Comparison of ENCODE assay signal across 9 cellular contexts in genomic region chr7:45001826-45002225, GRCh38. TPM values are rescaled to one million over a fixed set of nuclear protein-coding genes. Genes with fewer than 3 reads are reported as not detected.
DNase-seq lines count a peak whose midpoint lies in the region; ATAC-seq and TF ChIP-seq lines count a peak whose summit lies in the region.
"Had no signal": no experiment of that assay in that cellular context is flagged by ENCODE, and none has a peak within 500 bp of the region (broad histone marks: within the 10 kb centered on the region; RNA-seq: fewer than 3 reads in every experiment).

No MANE protein-coding gene starts in this region.

- peaks cover 24% of the 10 kb centered on the region for H3K36me3 Mint-ChIP-seq in activated CD4-positive, alpha-beta T cell treated with anti-CD3 and anti-CD28 coated beads, Interleukin-2, amount 10 ng/mL, durations not matched to agents 7 days and 5 days (ENCODE audit: low read depth)
- H3K36me3 Mint-ChIP-seq in activated B cell treated with CpG ODN at 0.5 μM for 24 hours (ENCODE audit: low read depth) (peaks cover 21% of the 10 kb centered on the region), glutamatergic neuron (ENCODE audit: unreplicated experiment) (no peaks in the 10 kb centered on the region)
- peaks cover 17% of the 10 kb centered on the region for H3K36me3 Mint-ChIP-seq in stimulated activated memory B cell treated with anti-CD40 and anti-IgM and Interleukin-4, amounts not matched to agents 10 μg/mL and 1 μg/mL and 100 μg/mL, for 72 hours

- no peak for DNase-seq in activated CD4-positive, alpha-beta T cell treated with anti-CD3 and anti-CD28 coated beads, Interleukin-2, amount 10 ng/mL, durations not matched to agents 7 days and 5 days
- no peak for DNase-seq in activated CD4-positive, alpha-beta T cell treated with anti-CD3 and anti-CD28 coated beads for 48 hours
- no peak for DNase-seq in activated B cell treated with CpG ODN at 0.5 μM for 24 hours
- DNase-seq in glutamatergic neuron = no peak
- no peak for DNase-seq in posterior cingulate gyrus
- DNase-seq in NCI-H146 treated with DMSO at 0.1 percent for 48 hours (lab: John Stamatoyannopoulos, UW; ENCODE audit: unreplicated experiment) = no peak

- H3K9me3 Mint-ChIP-seq in activated CD4-positive, alpha-beta T cell treated with anti-CD3 and anti-CD28 coated beads, Interleukin-2, amount 10 ng/mL, durations not matched to agents 7 days and 5 days = no peaks in the 10 kb centered on the region
- H3K9me3 Mint-ChIP-seq in activated B cell treated with CpG ODN at 0.5 μM for 24 hours = no peaks in the 10 kb centered on the region
- H3K9me3 Mint-ChIP-seq in glutamatergic neuron (ENCODE audit: unreplicated experiment) = peaks cover 9% of the 10 kb centered on the region
- no peaks in the 10 kb centered on the region for H3K9me3 Mint-ChIP-seq in stimulated activated memory B cell treated with anti-CD40 and anti-IgM and Interleukin-4, amounts not matched to agents 10 μg/mL and 1 μg/mL and 100 μg/mL, for 72 hours

- peak overlapping the region; percentile 84 for H3K4me3 Mint-ChIP-seq in activated CD4-positive, alpha-beta T cell treated with anti-CD3 and anti-CD28 coated beads, Interleukin-2, amount 10 ng/mL, durations not matched to agents 7 days and 5 days
- H3K4me3 Mint-ChIP-seq in activated B cell treated with CpG ODN at 0.5 μM for 24 hours (peak overlapping the region; percentile 95), glutamatergic neuron (ENCODE audit: unreplicated experiment) (peak overlapping the region; percentile 92)
- peak overlapping the region; percentile 85 for H3K4me3 Mint-ChIP-seq in stimulated activated memory B cell treated with anti-CD40 and anti-IgM and Interleukin-4, amounts not matched to agents 10 μg/mL and 1 μg/mL and 100 μg/mL, for 72 hours

- POLR2A ChIA-PET in activated CD4-positive, alpha-beta T cell treated with anti-CD3 and anti-CD28 coated beads, Interleukin-2, amount 10 ng/mL, durations not matched to agents 7 days and 5 days (lab: Charles Lee) = interaction anchor here (1.2 to 1.7 kb wide), 2 partner anchors 26 to 28 kb away, joined by 4 to 9 read pairs; no protein-coding TSS in a partner anchor
- POLR2A ChIA-PET in activated B cell treated with CpG ODN at 0.5 μM for 24 hours (lab: Charles Lee) = interaction anchor here (0.6 to 9.7 kb wide), 21 partner anchors 9 to 420 kb away, joined by 3 to 325 read pairs (median 6); partner anchors contain the start of genes H2AZ2, MYO1G, NACAD and OGDH

- TF ChIP-seq CTCF in activated B cell treated with CpG ODN at 0.5 μM for 24 hours (IDR thresholded peaks at IDR 0.05) (no peak), glutamatergic neuron (IDR thresholded peaks at IDR 0.05; ENCODE audit: partially characterized antibody, unreplicated experiment) (no peak)

- peaks cover 59% of the 10 kb centered on the region for H3K4me1 Mint-ChIP-seq in activated CD4-positive, alpha-beta T cell treated with anti-CD3 and anti-CD28 coated beads, Interleukin-2, amount 10 ng/mL, durations not matched to agents 7 days and 5 days
- peaks cover 56% of the 10 kb centered on the region for H3K4me1 Mint-ChIP-seq in activated B cell treated with CpG ODN at 0.5 μM for 24 hours
- H3K4me1 Mint-ChIP-seq in glutamatergic neuron (ENCODE audit: low read depth, unreplicated experiment) = peaks cover 12% of the 10 kb centered on the region
- peaks cover 46% of the 10 kb centered on the region for H3K4me1 Mint-ChIP-seq in stimulated activated memory B cell treated with anti-CD40 and anti-IgM and Interleukin-4, amounts not matched to agents 10 μg/mL and 1 μg/mL and 100 μg/mL, for 72 hours

- ATAC-seq in activated B cell treated with CpG ODN at 0.5 μM for 24 hours (ENCODE audit: low read depth) (no peak), GM21786 (IDR thresholded peaks at IDR 0.05; ENCODE audit: unreplicated experiment) (no peak)
- ATAC-seq in stimulated activated memory B cell treated with anti-CD40 and anti-IgM and Interleukin-4, amounts not matched to agents 10 μg/mL and 1 μg/mL and 100 μg/mL, for 72 hours = no peak
- ATAC-seq: Panc1 had no signal

- intact Hi-C loops in activated B cell treated with CpG ODN at 0.5 μM for 24 hours (cut with micrococcal nuclease) (loop anchor here (1.0 to 5.0 kb wide), 5 partner anchors 19 to 134 kb away; partner anchors contain the start of gene TBRG4), posterior cingulate gyrus (cut with DNase I) (loop anchor here (2.0 to 5.0 kb wide), 3 partner anchors 15 to 110 kb away; partner anchors contain the start of genes NACAD and TBRG4)

- CTCF ChIA-PET in activated CD4-positive, alpha-beta T cell treated with anti-CD3 and anti-CD28 coated beads, Interleukin-2, amount 10 ng/mL, durations not matched to agents 7 days and 5 days (lab: Charles Lee) = interaction anchor here (0.6 to 3.0 kb wide), 14 partner anchors 9 to 1064 kb away, joined by 3 to 11 read pairs (median 4); partner anchors contain the start of gene MYO1G
- CTCF ChIA-PET in activated B cell treated with CpG ODN at 0.5 μM for 24 hours (lab: Charles Lee) = interaction anchor here (1.1 to 2.8 kb wide), 7 partner anchors 12 to 31 kb away, joined by 3 to 17 read pairs (median 5); no protein-coding TSS in a partner anchor

- H3K27me3 Mint-ChIP-seq in activated CD4-positive, alpha-beta T cell treated with anti-CD3 and anti-CD28 coated beads, Interleukin-2, amount 10 ng/mL, durations not matched to agents 7 days and 5 days = no peaks in the 10 kb centered on the region
- no peaks in the 10 kb centered on the region for H3K27me3 Mint-ChIP-seq in activated B cell treated with CpG ODN at 0.5 μM for 24 hours
- peaks cover 12% of the 10 kb centered on the region for H3K27me3 Mint-ChIP-seq in glutamatergic neuron (ENCODE audit: unreplicated experiment)
- no peaks in the 10 kb centered on the region for H3K27me3 Mint-ChIP-seq in stimulated activated memory B cell treated with anti-CD40 and anti-IgM and Interleukin-4, amounts not matched to agents 10 μg/mL and 1 μg/mL and 100 μg/mL, for 72 hours

- peak overlapping the region; percentile 93 for H3K27ac Mint-ChIP-seq in activated CD4-positive, alpha-beta T cell treated with anti-CD3 and anti-CD28 coated beads, Interleukin-2, amount 10 ng/mL, durations not matched to agents 7 days and 5 days
- H3K27ac Mint-ChIP-seq in activated B cell treated with CpG ODN at 0.5 μM for 24 hours (peak overlapping the region; percentile 91), glutamatergic neuron (ENCODE audit: unreplicated experiment) (peak overlapping the region; percentile 89)
- H3K27ac Mint-ChIP-seq in stimulated activated memory B cell treated with anti-CD40 and anti-IgM and Interleukin-4, amounts not matched to agents 10 μg/mL and 1 μg/mL and 100 μg/mL, for 72 hours = peak overlapping the region; percentile 82

RNA-seq across cellular contexts. Expression of gene CCM2, which starts 1.8 kb away (rescaled TPM):
- total RNA-seq in activated CD4-positive, alpha-beta T cell treated with anti-CD3 and anti-CD28 coated beads, Interleukin-2, amount 10 ng/mL, durations not matched to agents 7 days and 5 days = 100 to 1,000 TPM; 134 TPM
- total RNA-seq in activated B cell treated with CpG ODN at 0.5 μM for 24 hours = 83.8 and 89.0 TPM in 2 replicates
- total RNA-seq in glutamatergic neuron (ENCODE audit: unreplicated experiment) = 92.6 TPM

RNA-seq across cellular contexts. Expression of gene MYO1G, which starts 23.0 kb away (rescaled TPM):
- 100 to 1,000 TPM; 414 to 457 TPM for total RNA-seq in activated CD4-positive, alpha-beta T cell treated with anti-CD3 and anti-CD28 coated beads, Interleukin-2, amount 10 ng/mL, durations not matched to agents 7 days and 5 days
- 143 and 154 TPM in 2 replicates for total RNA-seq in activated B cell treated with CpG ODN at 0.5 μM for 24 hours
- total RNA-seq in glutamatergic neuron (ENCODE audit: unreplicated experiment) = 0.54 TPM

Comparison
In these comparisons a context has a peak if more than half of its experiments do, and no peak if none do; other contexts are left out.
1. RNA of gene MYO1G, which starts 23.0 kb away (total RNA-seq): 414 to 457 TPM in activated CD4-positive, alpha-beta T cell treated with anti-CD3 and anti-CD28 coated beads, Interleukin-2, amount 10 ng/mL, durations not matched to agents 7 days and 5 days and 143 to 154 TPM in activated B cell treated with CpG ODN at 0.5 μM for 24 hours; 0.54 TPM in glutamatergic neuron (single experiment); every median in the first group is over 10 times any median in the second.
2. Peak in every context shown above with its lines, with median percentiles within 50 percentile points of each other: H3K27ac Mint-ChIP-seq and H3K4me3 Mint-ChIP-seq.